25 cellular contexts compared by ENCODE assay signal in the genomic region with DNA sequence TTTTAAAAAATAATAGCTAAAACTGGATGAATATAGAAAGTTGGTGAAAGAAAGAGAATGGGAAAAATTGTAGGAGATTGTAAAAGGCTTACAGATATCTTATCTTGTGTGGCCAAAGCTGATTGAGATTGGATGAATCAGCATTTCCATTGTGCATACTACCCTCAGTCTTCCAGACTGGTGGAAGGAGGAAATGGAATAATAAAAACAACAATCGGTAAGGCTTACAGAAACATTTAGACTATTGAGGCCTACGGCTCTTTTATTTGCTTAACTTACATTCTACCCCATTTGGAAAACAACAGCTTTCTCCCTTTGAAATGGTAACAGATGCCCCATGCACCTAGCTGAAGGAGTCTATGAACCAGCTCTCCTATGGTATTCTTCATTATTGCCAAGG.
DNase-seq lines count a peak whose midpoint lies in the region; ATAC-seq, FAIRE-seq and TF ChIP-seq lines count a peak whose summit lies in the region.
"Had no signal": no experiment of that assay in that cellular context is flagged by ENCODE, and none has a peak within 500 bp of the region (broad histone marks: within the 10 kb centered on the region; RNA-seq: fewer than 3 reads in every experiment).

No MANE protein-coding gene starts in this region.

- H3K4me1 ChIP-seq in astrocyte (ENCODE audit: insufficient read depth, low read length), result no peaks in the 10 kb centered on the region
- H3K4me1 ChIP-seq: BE2C, heart left ventricle, pancreas, tibial nerve had no signal

- no peaks in the 10 kb centered on the region for H3K36me3 ChIP-seq in astrocyte (ENCODE audit: insufficient read depth, low read length)
- H3K36me3 ChIP-seq: BE2C, heart left ventricle, pancreas, tibial nerve, WERI-Rb-1 had no signal

- H3K4me1 Mint-ChIP-seq in astrocyte (ENCODE audit: low read depth, unreplicated experiment), result peaks cover 2% of the 10 kb centered on the region
- H3K4me1 Mint-ChIP-seq: naive thymus-derived CD4-positive, alpha-beta T cell had no signal

- DNase-seq in HT1080 (ENCODE audit: low read depth), result peak; percentile 44
- peak; percentile 61 for DNase-seq in astrocyte (ENCODE audit: low read depth)
- DNase-seq in iPS DF 19.7 (ENCODE audit: low read depth, low spot score), result peak; percentile 3
- DNase-seq in stimulated activated CD4-positive, alpha-beta T cell treated with anti-CD3 and anti-CD28 coated beads, Interleukin-4, amount 100 ng/mL, for 24 hours, result no peak
- DNase-seq in stimulated activated CD4-positive, alpha-beta T cell treated with anti-CD3 and anti-CD28 coated beads, Interleukin-1b, Interleukin-23, amount 100 ng/mL, for 48 hours, result no peak
- DNase-seq in NCI-H128 (lab: John Stamatoyannopoulos, UW; ENCODE audit: unreplicated experiment), result no peak
- DNase-seq: activated CD4-positive, alpha-beta memory T cell treated with anti-CD3 and anti-CD28 coated beads for 36 hours; activated naive CD4-positive, alpha-beta T cell; BE2C; GF-D8; heart left ventricle; naive thymus-derived CD4-positive, alpha-beta T cell; NCI-H1092 treated with DMSO at 0.1 percent for 48 hours; NCI-H2081 treated with DMSO at 0.1 percent for 48 hours; NCI-H526; pancreas; SHP77 treated with DMSO at 0.1 percent for 48 hours; stimulated activated naive CD8-positive, alpha-beta T cell treated with anti-CD3 and anti-CD28 coated beads, Interleukin-15, Interleukin-2, amounts not matched to agents 100 U/mL and 50 U/mL, for 24 hours; WERI-Rb-1 had no signal

- no peaks in the 10 kb centered on the region for H3K36me3 Mint-ChIP-seq in astrocyte (ENCODE audit: low read depth, unreplicated experiment)
- H3K36me3 Mint-ChIP-seq: activated CD4-positive, alpha-beta memory T cell treated with anti-CD3 and anti-CD28 coated beads for 36 hours had no signal

- no peak overlapping the region for H3K9ac ChIP-seq in astrocyte (ENCODE audit: low read length)
- H3K9ac ChIP-seq: KMS-11 had no signal

- H3K4me3 Mint-ChIP-seq in astrocyte (ENCODE audit: unreplicated experiment), result no peak overlapping the region
- H3K4me3 Mint-ChIP-seq: activated CD4-positive, alpha-beta memory T cell treated with anti-CD3 and anti-CD28 coated beads for 36 hours; memory B cell; naive thymus-derived CD4-positive, alpha-beta T cell had no signal

- no peak for ATAC-seq in HG03520 (IDR thresholded peaks at IDR 0.05; ENCODE audit: unreplicated experiment)
- ATAC-seq: heart left ventricle; naive thymus-derived CD4-positive, alpha-beta T cell; sciatic nerve; stimulated activated naive CD8-positive, alpha-beta T cell treated with anti-CD3 and anti-CD28 coated beads, Interleukin-15, Interleukin-2, amounts not matched to agents 100 U/mL and 50 U/mL, for 24 hours had no signal

- H3K27me3 Mint-ChIP-seq in astrocyte (ENCODE audit: low read depth, unreplicated experiment), result peaks cover 3% of the 10 kb centered on the region
- H3K27me3 Mint-ChIP-seq: memory B cell had no signal

- H3K79me2 ChIP-seq in astrocyte (ENCODE audit: insufficient read depth, low read length), result no peaks in the 10 kb centered on the region

- H3K27me3 ChIP-seq in astrocyte (ENCODE audit: insufficient read depth, low read length), result no peaks in the 10 kb centered on the region
- H3K27me3 ChIP-seq: BE2C, heart left ventricle, pancreas, tibial nerve had no signal

- H3K4me3 ChIP-seq in astrocyte (ENCODE audit: insufficient read depth, low read depth, low read length), result no peak overlapping the region
- H3K4me3 ChIP-seq: heart left ventricle, pancreas, tibial nerve had no signal

- no peak for FAIRE-seq in astrocyte (lab: Jason Lieb, UNC)
- FAIRE-seq: H54 had no signal

- no peaks in the 10 kb centered on the region for H4K20me1 ChIP-seq in astrocyte (ENCODE audit: insufficient read depth, low read length)

- H3K4me2 ChIP-seq in astrocyte (ENCODE audit: low read length), result no peak overlapping the region
- H3K4me2 ChIP-seq: KMS-11 had no signal

- H3K9me3 ChIP-seq in astrocyte (ENCODE audit: insufficient read depth, low read depth, low read length), result no peaks in the 10 kb centered on the region
- H3K9me3 ChIP-seq: BE2C, pancreas had no signal

- H2AFZ ChIP-seq in astrocyte (ENCODE audit: low read depth, low read length), result no peak overlapping the region

- no peak overlapping the region for H3K27ac Mint-ChIP-seq in astrocyte (ENCODE audit: unreplicated experiment)
- H3K27ac Mint-ChIP-seq: activated CD4-positive, alpha-beta memory T cell treated with anti-CD3 and anti-CD28 coated beads for 36 hours; memory B cell; naive thymus-derived CD4-positive, alpha-beta T cell had no signal

- TF ChIP-seq CTCF in astrocyte (IDR thresholded peaks at IDR 0.05; ENCODE audit: insufficient read depth, low read depth, low read length), result no peak

- H3K9me3 Mint-ChIP-seq in astrocyte (ENCODE audit: unreplicated experiment), result no peaks in the 10 kb centered on the region
- H3K9me3 Mint-ChIP-seq: memory B cell had no signal

- no peak overlapping the region for H3K27ac ChIP-seq in astrocyte (ENCODE audit: low read depth, low read length)
- H3K27ac ChIP-seq: heart left ventricle, KMS-11, pancreas, tibial nerve, WERI-Rb-1 had no signal

Comparison
In these comparisons a context has a peak if more than half of its experiments do, and no peak if none do; other contexts are left out.
1. DNase-seq: peak in HT1080 (single experiment), astrocyte (single experiment) and iPS DF 19.7 (single experiment); none in stimulated activated CD4-positive, alpha-beta T cell treated with anti-CD3 and anti-CD28 coated beads, Interleukin-4, amount 100 ng/mL, for 24 hours (single experiment), stimulated activated CD4-positive, alpha-beta T cell treated with anti-CD3 and anti-CD28 coated beads, Interleukin-1b, Interleukin-23, amount 100 ng/mL, for 48 hours (single experiment) and NCI-H128 (single experiment).